Comparison of ENCODE assay signal across 8 cellular contexts in the genomic region with DNA sequence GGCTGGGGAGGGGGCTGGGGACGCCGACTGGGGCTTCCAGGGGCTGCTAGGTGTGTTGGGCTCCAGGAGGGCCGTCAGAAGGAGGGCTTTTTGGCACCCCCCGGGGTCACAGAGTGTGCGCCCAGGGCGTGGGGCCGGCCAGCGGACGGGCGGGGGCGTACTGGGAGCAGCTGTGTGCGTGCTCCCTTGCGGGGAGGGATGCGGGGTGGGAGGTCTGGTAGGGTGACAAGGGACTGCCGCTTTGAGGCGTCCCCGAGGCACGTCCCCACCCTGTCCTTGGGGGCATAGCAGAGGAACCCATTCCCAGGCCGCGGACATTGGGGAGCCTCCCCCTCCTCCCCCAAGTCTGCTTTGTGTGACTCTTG. TPM values are rescaled to one million over a fixed set of nuclear protein-coding genes. Genes with fewer than 3 reads are reported as not detected.
DNase-seq lines count a peak whose midpoint lies in the region; ATAC-seq lines count a peak whose summit lies in the region.

No MANE protein-coding gene starts in this region.

- peak overlapping the region; percentile 80 for H3K23ac ChIP-seq in mesendoderm (ENCODE audit: low read length)

- H3K4me1 Mint-ChIP-seq in activated naive CD4-positive, alpha-beta T cell treated with anti-CD3 and anti-CD28 coated beads for 36 hours (ENCODE audit: low read depth) = peaks cover 19% of the 10 kb centered on the region
- no peaks in the 10 kb centered on the region for H3K4me1 Mint-ChIP-seq in activated T-helper 17 cell treated with anti-CD3 and anti-CD28 coated beads, Interleukin-2, amount 50 U/mL, for 72 hours

- no peaks in the 10 kb centered on the region for H3K79me1 ChIP-seq in mesendoderm (ENCODE audit: low read length)

- H3K9ac ChIP-seq in mesendoderm (ENCODE audit: low read length) = no peak overlapping the region

- H4K8ac ChIP-seq in mesendoderm (ENCODE audit: low read depth, low read length) = no peak overlapping the region

- H4K5ac ChIP-seq in mesendoderm (ENCODE audit: low read length) = no peak overlapping the region

- H3K27ac Mint-ChIP-seq in activated naive CD4-positive, alpha-beta T cell treated with anti-CD3 and anti-CD28 coated beads for 36 hours = no peak overlapping the region
- H3K27ac Mint-ChIP-seq in activated naive CD4-positive, alpha-beta T cell treated with anti-CD3 and anti-CD28 coated beads, Interleukin-2, amount 50 U/mL, for 72 hours = no peak overlapping the region
- no peak overlapping the region for H3K27ac Mint-ChIP-seq in activated T-helper 17 cell treated with anti-CD3 and anti-CD28 coated beads, Interleukin-2, amount 50 U/mL, for 72 hours

- H3K56ac ChIP-seq in mesendoderm (ENCODE audit: low read length) = peak overlapping the region; percentile 15

- no peaks in the 10 kb centered on the region for H3K9me3 ChIP-seq in thymus (ENCODE audit: control insufficient read depth)

- H3K4me3 ChIP-seq in mesendoderm (ENCODE audit: low read length) (no peak overlapping the region), thymus (ENCODE audit: low read length) (peak overlapping the region; percentile 72)

- CTCF ChIA-PET in activated naive CD4-positive, alpha-beta T cell treated with anti-CD3 and anti-CD28 coated beads for 36 hours (lab: Charles Lee) = interaction anchor here (0.7 kb wide), 1 partner anchor 40 kb away, joined by 3 read pairs; no protein-coding TSS in a partner anchor

- no peak overlapping the region for H2BK15ac ChIP-seq in mesendoderm (replicated peaks; ENCODE audit: low read depth)

- no peak overlapping the region for H3K4ac ChIP-seq in mesendoderm (ENCODE audit: low read depth, low read length)

- H3K27me3 Mint-ChIP-seq in activated naive CD4-positive, alpha-beta T cell treated with anti-CD3 and anti-CD28 coated beads for 36 hours (ENCODE audit: low read depth) = peaks cover 37% of the 10 kb centered on the region
- H3K27me3 Mint-ChIP-seq in activated T-helper 17 cell treated with anti-CD3 and anti-CD28 coated beads, Interleukin-2, amount 50 U/mL, for 72 hours = peaks cover 22% of the 10 kb centered on the region

- ATAC-seq in activated naive CD4-positive, alpha-beta T cell treated with anti-CD3 and anti-CD28 coated beads, Interleukin-2, amount 50 U/mL, for 72 hours = no peak
- ATAC-seq in activated T-helper 17 cell treated with anti-CD3 and anti-CD28 coated beads, Interleukin-2, amount 50 U/mL, for 72 hours (replicated peaks) = no peak
- ATAC-seq in GM21360 (IDR thresholded peaks at IDR 0.05; ENCODE audit: unreplicated experiment) = no peak

- H3K4me1 ChIP-seq in mesendoderm (ENCODE audit: control insufficient read depth, low read depth, low read length) = peaks cover 11% of the 10 kb centered on the region
- peaks cover 29% of the 10 kb centered on the region for H3K4me1 ChIP-seq in thymus (ENCODE audit: control insufficient read depth, insufficient read depth, low read length)

- peak overlapping the region; percentile 38 for H3K4me3 Mint-ChIP-seq in activated naive CD4-positive, alpha-beta T cell treated with anti-CD3 and anti-CD28 coated beads for 36 hours
- H3K4me3 Mint-ChIP-seq in activated T-helper 17 cell treated with anti-CD3 and anti-CD28 coated beads, Interleukin-2, amount 50 U/mL, for 72 hours = peak overlapping the region; percentile 38

- intact Hi-C loops in activated naive CD4-positive, alpha-beta T cell treated with anti-CD3 and anti-CD28 coated beads for 36 hours (cut with micrococcal nuclease) = loop anchor here (5.0 kb wide), 1 partner anchor 55 kb away; no protein-coding TSS in a partner anchor

- no peak overlapping the region for H3K4me2 ChIP-seq in mesendoderm (ENCODE audit: low read length)

- DNase-seq in activated naive CD4-positive, alpha-beta T cell treated with anti-CD3 and anti-CD28 coated beads for 36 hours = no peak
- DNase-seq in activated naive CD4-positive, alpha-beta T cell treated with anti-CD3 and anti-CD28 coated beads, Interleukin-2, amount 50 U/mL, for 72 hours (ENCODE audit: low spot score in 2 of 2) = no peak
- no peak for DNase-seq in mesendoderm
- no peak for DNase-seq in NCI-H187 treated with DMSO at 0.1 percent for 48 hours (lab: John Stamatoyannopoulos, UW)
- DNase-seq in A172 (ENCODE audit: low spot score) = no peak

- no peaks in the 10 kb centered on the region for H3K36me3 Mint-ChIP-seq in activated naive CD4-positive, alpha-beta T cell treated with anti-CD3 and anti-CD28 coated beads for 36 hours (ENCODE audit: low read depth)
- no peaks in the 10 kb centered on the region for H3K36me3 Mint-ChIP-seq in activated naive CD4-positive, alpha-beta T cell treated with anti-CD3 and anti-CD28 coated beads, Interleukin-2, amount 50 U/mL, for 72 hours
- no peaks in the 10 kb centered on the region for H3K36me3 Mint-ChIP-seq in activated T-helper 17 cell treated with anti-CD3 and anti-CD28 coated beads, Interleukin-2, amount 50 U/mL, for 72 hours (ENCODE audit: low read depth)

- no peak overlapping the region for H2BK5ac ChIP-seq in mesendoderm (ENCODE audit: low read length)

- H3K79me2 ChIP-seq in mesendoderm (ENCODE audit: control insufficient read depth, insufficient read depth, low read length) = no peaks in the 10 kb centered on the region

- H3K18ac ChIP-seq in mesendoderm (ENCODE audit: low read length) = no peak overlapping the region

- H2AK5ac ChIP-seq in mesendoderm (ENCODE audit: low read length) = no peak overlapping the region

- no peak overlapping the region for H3K27ac ChIP-seq in mesendoderm (ENCODE audit: low read depth, low read length)
- H3K27ac ChIP-seq in thymus (ENCODE audit: low read depth) = no peak overlapping the region

- H3K36me3 ChIP-seq in mesendoderm (ENCODE audit: control insufficient read depth, insufficient read depth, low read length) = no peaks in the 10 kb centered on the region
- no peaks in the 10 kb centered on the region for H3K36me3 ChIP-seq in thymus (ENCODE audit: control insufficient read depth, insufficient read depth)

- peaks cover 15% of the 10 kb centered on the region for H3K27me3 ChIP-seq in mesendoderm (ENCODE audit: insufficient read depth, low read length, poor library complexity)
- H3K27me3 ChIP-seq in thymus (ENCODE audit: control insufficient read depth, insufficient read depth) = no peaks in the 10 kb centered on the region

- H3K9me3 Mint-ChIP-seq in activated naive CD4-positive, alpha-beta T cell treated with anti-CD3 and anti-CD28 coated beads for 36 hours = no peaks in the 10 kb centered on the region
- no peaks in the 10 kb centered on the region for H3K9me3 Mint-ChIP-seq in activated naive CD4-positive, alpha-beta T cell treated with anti-CD3 and anti-CD28 coated beads, Interleukin-2, amount 50 U/mL, for 72 hours
- no peaks in the 10 kb centered on the region for H3K9me3 Mint-ChIP-seq in activated T-helper 17 cell treated with anti-CD3 and anti-CD28 coated beads, Interleukin-2, amount 50 U/mL, for 72 hours

- no CpG with 5 or more reads among the region's 20 CpGs for WGBS in mesendoderm (ENCODE audit: extremely low coverage, insufficient coverage, low lambda C conversion rate)
- WGBS in thymus = 13% methylated on average over 20 of the region's 20 CpGs

- no peak overlapping the region for H2BK120ac ChIP-seq in mesendoderm (ENCODE audit: low read depth, low read length)

RNA-seq across cellular contexts. Expression of gene FOXO6, which starts 1.1 kb away (rescaled TPM):
- under 1 TPM in 1 of 2 experiments, not detected in 1; 0.15 TPM for total RNA-seq in activated naive CD4-positive, alpha-beta T cell treated with anti-CD3 and anti-CD28 coated beads for 36 hours
- total RNA-seq in activated naive CD4-positive, alpha-beta T cell treated with anti-CD3 and anti-CD28 coated beads, Interleukin-2, amount 50 U/mL, for 72 hours = under 1 TPM in 1 of 2 donors, not detected in 1; 0.39 TPM
- total RNA-seq in activated T-helper 17 cell treated with anti-CD3 and anti-CD28 coated beads, Interleukin-2, amount 50 U/mL, for 72 hours = under 1 TPM; 0.11 to 0.26 TPM
- polyA plus RNA-seq in mesendoderm (2013, experiment 1 of 2) = 0.32 TPM
- polyA plus RNA-seq in mesendoderm (2013, experiment 2 of 2) = 0.36 TPM
- polyA plus RNA-seq in thymus = 1.1 TPM
- 0.47 and 1.0 TPM in 2 replicates for total RNA-seq in A172 (2014; rRNA removed; shearing (Covaris generic))
